6 cellular contexts compared by ENCODE assay signal in the genomic region with DNA sequence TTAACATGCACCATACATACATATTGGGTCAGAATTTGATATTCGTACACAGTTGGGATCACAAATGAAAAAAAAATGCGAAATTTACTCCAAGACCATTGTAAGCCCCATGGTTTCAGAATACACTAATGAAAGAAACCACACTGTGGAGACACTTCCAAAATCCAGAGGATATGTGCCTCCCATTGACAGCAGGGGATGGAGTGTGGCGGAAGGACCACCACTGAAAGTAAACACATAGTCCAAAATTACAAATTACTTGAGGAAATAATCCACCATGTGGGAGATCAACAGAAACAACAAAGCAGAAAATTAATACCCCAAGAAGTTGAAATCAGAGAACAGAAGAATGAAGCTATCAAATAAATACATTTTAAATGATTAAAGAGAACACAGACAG.
"Had no signal": no experiment of that assay in that cellular context is flagged by ENCODE, and none has a peak within 500 bp of the region (broad histone marks: within the 10 kb centered on the region; RNA-seq: fewer than 3 reads in every experiment).

No MANE protein-coding gene starts in this region.

- H3K4me2 ChIP-seq: GM23338, KMS-11 had no signal

- DNase-seq: H9, HCEC 1CT, KBM-7 had no signal

- H2AFZ ChIP-seq: GM23338 had no signal

- H3K4me3 ChIP-seq: GM23338 had no signal

- ATAC-seq: GM23338 had no signal

- H3K27ac ChIP-seq: HL-60, KMS-11 had no signal

- H3K9ac ChIP-seq: KMS-11 had no signal
